ENCODE assay signal across 11 cellular contexts in the genomic region with DNA sequence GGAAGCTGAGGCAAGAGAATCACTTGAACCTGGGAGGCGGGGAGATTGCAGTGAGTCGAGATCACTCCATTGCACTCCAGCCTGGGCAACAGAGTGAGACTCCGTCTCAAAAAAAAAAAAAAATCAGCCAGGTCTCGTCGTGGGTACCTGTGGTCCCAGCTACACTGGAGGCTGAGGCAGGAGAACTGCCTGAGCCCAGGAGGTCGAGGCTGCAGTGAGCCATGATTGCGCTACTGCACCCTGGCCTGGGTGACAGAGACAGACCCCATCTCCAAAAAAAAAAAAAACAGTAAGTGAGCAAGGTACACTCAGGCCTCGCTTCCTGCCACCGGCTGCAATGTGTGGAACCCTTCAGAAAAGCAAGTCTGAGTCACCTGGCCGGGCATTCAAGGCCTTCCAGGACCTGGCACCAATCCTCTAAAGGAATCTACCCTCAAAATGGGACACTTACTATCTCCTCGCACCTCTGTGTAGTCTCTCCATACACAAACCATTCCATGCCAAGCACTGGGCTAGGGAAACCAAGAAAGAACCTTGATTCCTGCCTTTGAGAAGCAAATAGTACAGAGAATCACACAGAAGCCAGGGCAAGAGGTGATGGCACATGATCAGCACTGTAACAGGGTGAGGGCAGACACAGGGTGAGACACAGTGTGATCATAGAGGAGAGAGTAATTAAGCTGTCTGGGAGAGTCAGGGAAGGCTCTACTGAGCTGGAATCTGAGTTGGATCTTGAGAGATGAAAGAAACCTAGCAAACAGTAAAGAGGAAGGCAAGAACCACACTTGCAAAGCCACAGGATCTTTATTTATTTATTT. TPM values are rescaled to one million over a fixed set of nuclear protein-coding genes. Genes with fewer than 3 reads are reported as not detected.
A peak's percentile ranks its signal among the peaks of the same experiment; 100 is the strongest.
DNase-seq lines count a peak whose midpoint lies in the region; ATAC-seq and TF ChIP-seq lines count a peak whose summit lies in the region.
"Had no signal": no experiment of that assay in that cellular context is flagged by ENCODE, and none has a peak within 500 bp of the region (broad histone marks: within the 10 kb centered on the region; RNA-seq: fewer than 3 reads in every experiment).

No MANE protein-coding gene starts in this region.

- DNase-seq in A172 (ENCODE audit: low spot score) (peak; percentile 60), HCT116 (ENCODE audit: low read depth, low spot score) (no peak), kidney tubule cell (ENCODE audit: low spot score) (peak; percentile 88)
- no peak for DNase-seq in activated naive CD4-positive, alpha-beta T cell treated with anti-CD3 and anti-CD28 coated beads, Interleukin-2, amount 50 U/mL, for 72 hours (ENCODE audit: low spot score in 2 of 2)
- DNase-seq in stimulated activated CD4-positive, alpha-beta T cell treated with anti-CD3 and anti-CD28 coated beads, Interleukin-1b, Interleukin-23, amount 100 ng/mL, for 48 hours = no peak
- DNase-seq: Caco-2 had no signal

- H3K4me2 ChIP-seq in HCT116 (ENCODE audit: low read length) = peak overlapping the region; percentile 31

- no peak overlapping the region for H3K4me3 ChIP-seq in HCT116 (replicated peaks in 1 of 2; ENCODE audit: low read depth in 1 of 2, low read length in 2 of 2)

- no peaks in the 10 kb centered on the region for H4K20me1 ChIP-seq in HCT116 (ENCODE audit: insufficient read depth)

- no peak for TF ChIP-seq CTCF in HCT116 (IDR thresholded peaks at IDR 0.05 in 2 of 3, conservative IDR thresholded peaks at IDR 0.05 in 1 of 3; ENCODE audit: borderline replicate concordance in 1 of 3, insufficient read depth in 1 of 3, low read depth in 2 of 3, low read length in 2 of 3)

- no TSS peak for BruUV-seq in HCT116 (replicated peaks; lab: Mats Ljungman, UMichigan)

- RAD21 ChIA-PET in HCT116 (lab: Charles Lee; ENCODE audit: low non-redundant PET in 1 of 2, low total read pairs in 2 of 2, uncharacterized antibody in 2 of 2, unreplicated experiment in 2 of 2) = no interaction called here

- H3K9me2 ChIP-seq in HCT116 (ENCODE audit: insufficient read depth) = no peaks in the 10 kb centered on the region

- no peaks in the 10 kb centered on the region for H3K9me3 Mint-ChIP-seq in activated naive CD4-positive, alpha-beta T cell treated with anti-CD3 and anti-CD28 coated beads, Interleukin-2, amount 50 U/mL, for 72 hours

- POLR2A ChIA-PET in HCT116 (lab: Charles Lee) = no interaction called here

- H3K36me3 Mint-ChIP-seq in activated naive CD4-positive, alpha-beta T cell treated with anti-CD3 and anti-CD28 coated beads, Interleukin-2, amount 50 U/mL, for 72 hours = peaks cover 4 to 21% of the 10 kb centered on the region in 2 donors

- H3K27ac Mint-ChIP-seq in activated naive CD4-positive, alpha-beta T cell treated with anti-CD3 and anti-CD28 coated beads, Interleukin-2, amount 50 U/mL, for 72 hours = peak overlapping the region; percentile 30 to 38

- H3K9ac ChIP-seq in HCT116 (ENCODE audit: low read length) = peak overlapping the region; percentile 15; the same call in 1 of the 2 replicates

- peaks cover 18 to 59% of the 10 kb centered on the region in 2 experiments for H3K4me1 ChIP-seq in HCT116 (ENCODE audit: control insufficient read depth in 1 of 2, insufficient read depth in 2 of 2, low read length in 2 of 2)

- H3K36me3 ChIP-seq in HCT116 (ENCODE audit: control insufficient read depth in 1 of 2, insufficient read depth in 2 of 2, low read length in 2 of 2) = peaks cover 0 to 6% of the 10 kb centered on the region in 2 experiments; a peak in 1 of 4 replicates

- CTCF ChIA-PET in HCT116 (lab: Charles Lee) = no interaction called here

- TF ChIP-seq RAD21 in HCT116 (IDR thresholded peaks at IDR 0.05; ENCODE audit: low read depth) = no peak

- H3K27ac ChIP-seq in HCT116 (ENCODE audit: low read depth, low read length) = peak overlapping the region; percentile 41; the same call in 1 of the 2 replicates

- no peaks in the 10 kb centered on the region for H3K27me3 ChIP-seq in HCT116 (ENCODE audit: insufficient read depth, low read length)

- intact Hi-C loops in HCT116 (cut with micrococcal nuclease) = no loop called here

- ATAC-seq in HCT116 (peak; percentile 68), HG03139 (IDR thresholded peaks at IDR 0.05; ENCODE audit: unreplicated experiment) (no peak), HG03521 (IDR thresholded peaks at IDR 0.05; ENCODE audit: unreplicated experiment) (no peak), HG03460 (IDR thresholded peaks at IDR 0.05; ENCODE audit: unreplicated experiment) (no peak)
- ATAC-seq in activated naive CD4-positive, alpha-beta T cell treated with anti-CD3 and anti-CD28 coated beads, Interleukin-2, amount 50 U/mL, for 72 hours = peak; percentile 68 to 74

- peaks cover 58% of the 10 kb centered on the region for H3K79me2 ChIP-seq in HCT116 (ENCODE audit: insufficient read depth, low read length)

- no peak overlapping the region for H2AFZ ChIP-seq in HCT116 (ENCODE audit: low read depth, low read length, poor library complexity, severe bottlenecking)

- TF ChIP-seq POLR2A in HCT116 (IDR thresholded peaks at IDR 0.05; ENCODE audit: borderline replicate concordance, extremely low read depth, insufficient read depth, insufficient read length) = no peak

- H3K9me3 ChIP-seq in HCT116 (ENCODE audit: control insufficient read depth in 1 of 2, insufficient read depth in 1 of 2, low read depth in 1 of 2, low read length in 2 of 2) = no peaks in the 10 kb centered on the region

TF ChIP-seq in HCT116, 20 proteins besides CTCF, POLR2A, EP300 and RAD21:
- TF ChIP-seq FOSL1 (IDR thresholded peaks at IDR 0.05; ENCODE audit: low read depth) (peak; percentile 24; the same call in 1 of the 2 replicates), JUND (IDR thresholded peaks at IDR 0.05) (no peak), SRF (IDR thresholded peaks at IDR 0.05; ENCODE audit: low read depth) (no peak), EZH2phosphoT487 (IDR thresholded peaks at IDR 0.05; ENCODE audit: borderline replicate concordance) (no peak), TCF7L2 (IDR thresholded peaks at IDR 0.05; ENCODE audit: borderline replicate concordance, extremely low read depth, insufficient read depth, insufficient read length) (no peak), ZNF274 (IDR thresholded peaks at IDR 0.05; ENCODE audit: low read depth, low read length) (no peak)
- TF ChIP-seq, protein P1, sequence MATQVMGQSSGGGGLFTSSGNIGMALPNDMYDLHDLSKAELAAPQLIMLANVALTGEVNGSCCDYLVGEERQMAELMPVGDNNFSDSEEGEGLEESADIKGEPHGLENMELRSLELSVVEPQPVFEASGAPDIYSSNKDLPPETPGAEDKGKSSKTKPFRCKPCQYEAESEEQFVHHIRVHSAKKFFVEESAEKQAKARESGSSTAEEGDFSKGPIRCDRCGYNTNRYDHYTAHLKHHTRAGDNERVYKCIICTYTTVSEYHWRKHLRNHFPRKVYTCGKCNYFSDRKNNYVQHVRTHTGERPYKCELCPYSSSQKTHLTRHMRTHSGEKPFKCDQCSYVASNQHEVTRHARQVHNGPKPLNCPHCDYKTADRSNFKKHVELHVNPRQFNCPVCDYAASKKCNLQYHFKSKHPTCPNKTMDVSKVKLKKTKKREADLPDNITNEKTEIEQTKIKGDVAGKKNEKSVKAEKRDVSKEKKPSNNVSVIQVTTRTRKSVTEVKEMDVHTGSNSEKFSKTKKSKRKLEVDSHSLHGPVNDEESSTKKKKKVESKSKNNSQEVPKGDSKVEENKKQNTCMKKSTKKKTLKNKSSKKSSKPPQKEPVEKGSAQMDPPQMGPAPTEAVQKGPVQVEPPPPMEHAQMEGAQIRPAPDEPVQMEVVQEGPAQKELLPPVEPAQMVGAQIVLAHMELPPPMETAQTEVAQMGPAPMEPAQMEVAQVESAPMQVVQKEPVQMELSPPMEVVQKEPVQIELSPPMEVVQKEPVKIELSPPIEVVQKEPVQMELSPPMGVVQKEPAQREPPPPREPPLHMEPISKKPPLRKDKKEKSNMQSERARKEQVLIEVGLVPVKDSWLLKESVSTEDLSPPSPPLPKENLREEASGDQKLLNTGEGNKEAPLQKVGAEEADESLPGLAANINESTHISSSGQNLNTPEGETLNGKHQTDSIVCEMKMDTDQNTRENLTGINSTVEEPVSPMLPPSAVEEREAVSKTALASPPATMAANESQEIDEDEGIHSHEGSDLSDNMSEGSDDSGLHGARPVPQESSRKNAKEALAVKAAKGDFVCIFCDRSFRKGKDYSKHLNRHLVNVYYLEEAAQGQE (IDR thresholded peaks at IDR 0.05; ENCODE audit: low read depth) = no peak
- TF ChIP-seq, protein P2, sequence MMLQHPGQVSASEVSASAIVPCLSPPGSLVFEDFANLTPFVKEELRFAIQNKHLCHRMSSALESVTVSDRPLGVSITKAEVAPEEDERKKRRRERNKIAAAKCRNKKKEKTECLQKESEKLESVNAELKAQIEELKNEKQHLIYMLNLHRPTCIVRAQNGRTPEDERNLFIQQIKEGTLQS (IDR thresholded peaks at IDR 0.05) = no peak

RNA-seq across cellular contexts. Expression of a gene that starts 9.7 kb away (rescaled TPM):
- total RNA-seq in A172 (2014; rRNA removed; shearing (Covaris generic)) = 36.1 and 39.7 TPM in 2 replicates
- total RNA-seq in HCT116 (2021; ENCODE audit: unreplicated experiment) = 55.8 TPM
- 58.1 and 68.0 TPM in 2 replicates for polyA plus RNA-seq in HCT116 (2012)
- total RNA-seq in activated naive CD4-positive, alpha-beta T cell treated with anti-CD3 and anti-CD28 coated beads, Interleukin-2, amount 50 U/mL, for 72 hours = 10 to 100 TPM; 79.5 to 92.7 TPM

RNA-seq across cellular contexts. Expression of a gene that starts 20.5 kb away (rescaled TPM):
- 35.9 and 40.1 TPM in 2 replicates for total RNA-seq in A172 (2014; rRNA removed; shearing (Covaris generic))
- total RNA-seq in HCT116 (2021; ENCODE audit: unreplicated experiment) = 48.4 TPM
- 39.5 and 45.9 TPM in 2 replicates for polyA plus RNA-seq in HCT116 (2012)
- total RNA-seq in activated naive CD4-positive, alpha-beta T cell treated with anti-CD3 and anti-CD28 coated beads, Interleukin-2, amount 50 U/mL, for 72 hours = 10 to 100 TPM; 37.6 to 50.3 TPM

RNA-seq across cellular contexts. Expression of a gene that starts 26.4 kb away (rescaled TPM):
- total RNA-seq in A172 (2014; rRNA removed; shearing (Covaris generic)) = 48.5 and 50.3 TPM in 2 replicates
- total RNA-seq in HCT116 (2021; ENCODE audit: unreplicated experiment) = 49.7 TPM
- polyA plus RNA-seq in HCT116 (2012) = 80.3 and 100 TPM in 2 replicates
- 10 to 100 TPM; 22.0 to 98.0 TPM for total RNA-seq in activated naive CD4-positive, alpha-beta T cell treated with anti-CD3 and anti-CD28 coated beads, Interleukin-2, amount 50 U/mL, for 72 hours

RNA-seq across cellular contexts. Expression of a gene that starts 37.0 kb away (rescaled TPM):
- total RNA-seq in A172 (2014; rRNA removed; shearing (Covaris generic)) = not detected in 2 replicates
- not detected for total RNA-seq in HCT116 (2021; ENCODE audit: unreplicated experiment)
- polyA plus RNA-seq in HCT116 (2012) = not detected in 2 replicates
- total RNA-seq in activated naive CD4-positive, alpha-beta T cell treated with anti-CD3 and anti-CD28 coated beads, Interleukin-2, amount 50 U/mL, for 72 hours = under 1 TPM in 1 of 2 donors, not detected in 1; 0.25 TPM
- total RNA-seq: Caco-2, fibroblast of villous mesenchyme, myocyte had no signal

RNA-seq across cellular contexts. Expression of a gene that starts 43.2 kb away (rescaled TPM):
- total RNA-seq in A172 (2014; rRNA removed; shearing (Covaris generic)) = 26.6 and 28.6 TPM in 2 replicates
- 64.3 TPM for total RNA-seq in HCT116 (2021; ENCODE audit: unreplicated experiment)
- 27.5 and 35.6 TPM in 2 replicates for polyA plus RNA-seq in HCT116 (2012)
- 10 to 100 TPM; 61.7 to 66.2 TPM for total RNA-seq in activated naive CD4-positive, alpha-beta T cell treated with anti-CD3 and anti-CD28 coated beads, Interleukin-2, amount 50 U/mL, for 72 hours

Comparison
In these comparisons a context has a peak if more than half of its experiments do, and no peak if none do; other contexts are left out.
1. DNase-seq: peak in A172 (single experiment) and kidney tubule cell (single experiment); none in HCT116 (single experiment), activated naive CD4-positive, alpha-beta T cell treated with anti-CD3 and anti-CD28 coated beads, Interleukin-2, amount 50 U/mL, for 72 hours (0 of 2) and stimulated activated CD4-positive, alpha-beta T cell treated with anti-CD3 and anti-CD28 coated beads, Interleukin-1b, Interleukin-23, amount 100 ng/mL, for 48 hours (single experiment).
2. ATAC-seq: peak in HCT116 (single experiment) and activated naive CD4-positive, alpha-beta T cell treated with anti-CD3 and anti-CD28 coated beads, Interleukin-2, amount 50 U/mL, for 72 hours (2 of 2); none in HG03139 (single experiment), HG03521 (single experiment) and HG03460 (single experiment).